16 cellular contexts compared by ENCODE assay signal in genomic region chr3:99396651-99397050, GRCh38.
"Had no signal": no experiment of that assay in that cellular context is flagged by ENCODE, and none has a peak within 500 bp of the region (broad histone marks: within the 10 kb centered on the region; RNA-seq: fewer than 3 reads in every experiment).

No MANE protein-coding gene starts in this region.

- H3K4me3 ChIP-seq: colonic mucosa, esophagus squamous epithelium, psoas muscle, suprapubic skin, upper lobe of left lung had no signal

- H3K36me3 Mint-ChIP-seq: natural killer cell had no signal

- H3K27ac Mint-ChIP-seq: activated CD8-positive, alpha-beta T cell treated with anti-CD3 and anti-CD28 coated beads, Interleukin-2, amount 10 ng/mL, durations not matched to agents 7 days and 5 days; natural killer cell had no signal

- H3K4me3 Mint-ChIP-seq: activated CD8-positive, alpha-beta T cell treated with anti-CD3 and anti-CD28 coated beads, Interleukin-2, amount 10 ng/mL, durations not matched to agents 7 days and 5 days; natural killer cell had no signal

- DNase-seq: activated CD4-positive, alpha-beta T cell treated with anti-CD3 and anti-CD28 coated beads for 48 hours; activated CD8-positive, alpha-beta memory T cell treated with anti-CD3 and anti-CD28 coated beads, Interleukin-2, amount 50 U/mL, for 48 hours; activated CD8-positive, alpha-beta T cell treated with anti-CD3 and anti-CD28 coated beads, Interleukin-2, amount 10 ng/mL, durations not matched to agents 7 days and 5 days; caudate nucleus; colonic mucosa; esophagus squamous epithelium; natural killer cell; nucleus accumbens; psoas muscle; stimulated activated CD4-positive, alpha-beta T cell treated with anti-CD3 and anti-CD28 coated beads, Interleukin-12 subunit alpha, Interleukin-12 subunit beta, amount 100 ng/mL, for 4 hours; stimulated activated naive CD4-positive, alpha-beta T cell treated with Interleukin-2 at 50 U/mL for 16 hours; T-helper 1 cell; upper lobe of left lung; WERI-Rb-1 had no signal

- H3K9me3 ChIP-seq: colonic mucosa, psoas muscle, suprapubic skin had no signal

- H3K27me3 ChIP-seq: colonic mucosa, esophagus squamous epithelium, suprapubic skin, upper lobe of left lung had no signal

- ATAC-seq: activated CD8-positive, alpha-beta T cell treated with anti-CD3 and anti-CD28 coated beads, Interleukin-2, amount 10 ng/mL, durations not matched to agents 7 days and 5 days; natural killer cell; psoas muscle; sciatic nerve had no signal

- H3K4me1 Mint-ChIP-seq: natural killer cell had no signal

- H3K27ac ChIP-seq: colonic mucosa, esophagus squamous epithelium, psoas muscle, suprapubic skin, upper lobe of left lung, WERI-Rb-1 had no signal

- H3K4me1 ChIP-seq: colonic mucosa, psoas muscle, suprapubic skin, upper lobe of left lung had no signal

- H3K36me3 ChIP-seq: colonic mucosa, esophagus squamous epithelium, suprapubic skin, upper lobe of left lung, WERI-Rb-1 had no signal
